ENCODE assay signal across 12 cellular contexts in genomic region chr2:191318037-191318728, GRCh38.
DNase-seq lines count a peak whose midpoint lies in the region; ATAC-seq and TF ChIP-seq lines count a peak whose summit lies in the region.
"Had no signal": no experiment of that assay in that cellular context is flagged by ENCODE, and none has a peak within 500 bp of the region (broad histone marks: within the 10 kb centered on the region; RNA-seq: fewer than 3 reads in every experiment).

No MANE protein-coding gene starts in this region.

- peak overlapping the region; percentile 79 for H3K27ac Mint-ChIP-seq in MCF 10A (ENCODE audit: low read depth, unreplicated experiment)

- peaks cover 56% of the 10 kb centered on the region for H3K4me1 Mint-ChIP-seq in MCF 10A (ENCODE audit: insufficient read depth, unreplicated experiment)

- H3K27me3 ChIP-seq in breast epithelium (no peaks in the 10 kb centered on the region), aorta (ENCODE audit: control insufficient read depth in 1 of 2, insufficient read depth in 2 of 2, low read length in 1 of 2) (no peaks in the 10 kb centered on the region)

- POLR2A ChIA-PET in MCF 10A (lab: Yijun Ruan, JAX) = interaction anchor here (0.6 to 2.5 kb wide), 14 partner anchors 10 to 737 kb away, joined by 3 to 33 read pairs (median 4); partner anchors contain the start of gene MYO1B

- H3K27ac ChIP-seq in breast epithelium = peak overlapping the region in 1 of 2 donors; percentile 22
- peak overlapping the region in 1 of 2 donors; percentile 49 for H3K27ac ChIP-seq in aorta (ENCODE audit: low read depth in 1 of 2, low read length in 2 of 2)

- no peaks in the 10 kb centered on the region for H3K9me3 Mint-ChIP-seq in MCF 10A (ENCODE audit: unreplicated experiment)

- peaks cover 0 to 5% of the 10 kb centered on the region in 2 donors for H3K4me1 ChIP-seq in breast epithelium
- peaks cover 2 to 9% of the 10 kb centered on the region in 2 donors for H3K4me1 ChIP-seq in aorta (ENCODE audit: control insufficient read depth in 1 of 2, insufficient read depth in 2 of 2, low read length in 2 of 2)

- H3K9me3 ChIP-seq in breast epithelium (no peaks in the 10 kb centered on the region), aorta (ENCODE audit: control insufficient read depth, low read length) (no peaks in the 10 kb centered on the region)

- H3K4me3 Mint-ChIP-seq in MCF 10A (ENCODE audit: unreplicated experiment) = no peak overlapping the region

- DNase-seq in MCF 10A (ENCODE audit: unreplicated experiment) (peak; percentile 77), breast epithelium (ENCODE audit: low spot score in 2 of 2) (no peak), cardiac fibroblast (ENCODE audit: low read depth in 2 of 2) (peak; percentile 62 to 80), left colon (peak in 1 of 2 donors; percentile 39), aorta (peak in 1 of 2 donors; percentile 57), SW 1271 (lab: John Stamatoyannopoulos, UW) (no peak), DMS114 treated with DMSO at 0.1 percent for 48 hours (lab: John Stamatoyannopoulos, UW; ENCODE audit: unreplicated experiment) (no peak)
- DNase-seq: activated CD4-positive, alpha-beta T cell treated with anti-CD3 and anti-CD28 coated beads for 1 hour; kidney; NCI-H69; stimulated activated CD4-positive, alpha-beta T cell treated with anti-CD3 and anti-CD28 coated beads, Interleukin-12 subunit alpha, Interleukin-12 subunit beta, amount 100 ng/mL, for 4 hours had no signal

- ATAC-seq in left colon (peak; percentile 70), aorta (ENCODE audit: low FRiP score) (peak; percentile 58), GM19395 (IDR thresholded peaks at IDR 0.05; ENCODE audit: unreplicated experiment) (no peak)

- no peaks in the 10 kb centered on the region for H3K27me3 Mint-ChIP-seq in MCF 10A (ENCODE audit: insufficient read depth, unreplicated experiment)

- no peak for TF ChIP-seq POLR2A in breast epithelium (IDR thresholded peaks at IDR 0.05)

- CTCF ChIA-PET in MCF 10A (lab: Yijun Ruan, JAX) = interaction anchor here (0.6 to 2.8 kb wide), 7 partner anchors 8 to 1866 kb away, joined by 3 to 7 read pairs (median 3); no protein-coding TSS in a partner anchor

- BruUV-seq in MCF 10A (replicated peaks; lab: Mats Ljungman, UMichigan) = no TSS peak

- H3K36me3 Mint-ChIP-seq in MCF 10A (ENCODE audit: insufficient read depth, unreplicated experiment) = peaks cover 6% of the 10 kb centered on the region

- TF ChIP-seq CTCF in MCF 10A (IDR thresholded peaks at IDR 0.05; ENCODE audit: unreplicated experiment) (no peak), breast epithelium (IDR thresholded peaks at IDR 0.05) (no peak), cardiac fibroblast (IDR thresholded peaks at IDR 0.05; ENCODE audit: low read depth, low read length) (no peak)

- intact Hi-C loops in MCF 10A (cut with micrococcal nuclease) = no loop called here
- intact Hi-C loops in breast epithelium (cut with DNase I; ENCODE audit: low total_unique reads) = no loop called here
- intact Hi-C loops in left colon (cut with DNase I, micrococcal nuclease) = no loop called here
- intact Hi-C loops in aorta (cut with DNase I) = no loop called here

- H3K36me3 ChIP-seq in breast epithelium (no peaks in the 10 kb centered on the region), aorta (ENCODE audit: control insufficient read depth in 1 of 2, insufficient read depth in 2 of 2, low read length in 1 of 2) (no peaks in the 10 kb centered on the region)

- H3K4me3 ChIP-seq in breast epithelium = no peak overlapping the region
- H3K4me3 ChIP-seq in cardiac fibroblast (replicated peaks in 1 of 2; ENCODE audit: low read depth in 2 of 2, low read length in 2 of 2) = no peak overlapping the region
- no peak overlapping the region for H3K4me3 ChIP-seq in aorta (ENCODE audit: low read length in 2 of 2)

- WGBS in aorta, 2 donors = 9 to 10% methylated on average over 4 of the region's 4 CpGs

Comparison
In these comparisons a context has a peak if more than half of its experiments do, and no peak if none do; other contexts are left out.
1. DNase-seq: peak in MCF 10A (single experiment) and cardiac fibroblast (2 of 2); none in breast epithelium (0 of 2), SW 1271 (0 of 2) and DMS114 treated with DMSO at 0.1 percent for 48 hours (single experiment).